In genomic region chr2:158619496-158619895, GRCh38 we compare ENCODE assay signal across 1 cellular context.
TF ChIP-seq lines count a peak whose summit lies in the region.

No MANE protein-coding gene starts in this region.

TF ChIP-seq in GM23338, 12 proteins besides CTCF, POLR2A, EP300 and RAD21 (continued from another document):
- TF ChIP-seq, protein P1, sequence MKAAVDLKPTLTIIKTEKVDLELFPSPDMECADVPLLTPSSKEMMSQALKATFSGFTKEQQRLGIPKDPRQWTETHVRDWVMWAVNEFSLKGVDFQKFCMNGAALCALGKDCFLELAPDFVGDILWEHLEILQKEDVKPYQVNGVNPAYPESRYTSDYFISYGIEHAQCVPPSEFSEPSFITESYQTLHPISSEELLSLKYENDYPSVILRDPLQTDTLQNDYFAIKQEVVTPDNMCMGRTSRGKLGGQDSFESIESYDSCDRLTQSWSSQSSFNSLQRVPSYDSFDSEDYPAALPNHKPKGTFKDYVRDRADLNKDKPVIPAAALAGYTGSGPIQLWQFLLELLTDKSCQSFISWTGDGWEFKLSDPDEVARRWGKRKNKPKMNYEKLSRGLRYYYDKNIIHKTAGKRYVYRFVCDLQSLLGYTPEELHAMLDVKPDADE (IDR thresholded peaks at IDR 0.05), result no peak
- TF ChIP-seq ZNF114 (CRISPR knock-in tag; IDR thresholded peaks at IDR 0.05) (no peak), STAT1 (IDR thresholded peaks at IDR 0.05; ENCODE audit: unreplicated experiment) (no peak), POLR2AphosphoS5 (IDR thresholded peaks at IDR 0.05; ENCODE audit: low read depth) (no peak), JUNB (IDR thresholded peaks at IDR 0.05; ENCODE audit: unreplicated experiment) (no peak)
- TF ChIP-seq, protein P2, sequence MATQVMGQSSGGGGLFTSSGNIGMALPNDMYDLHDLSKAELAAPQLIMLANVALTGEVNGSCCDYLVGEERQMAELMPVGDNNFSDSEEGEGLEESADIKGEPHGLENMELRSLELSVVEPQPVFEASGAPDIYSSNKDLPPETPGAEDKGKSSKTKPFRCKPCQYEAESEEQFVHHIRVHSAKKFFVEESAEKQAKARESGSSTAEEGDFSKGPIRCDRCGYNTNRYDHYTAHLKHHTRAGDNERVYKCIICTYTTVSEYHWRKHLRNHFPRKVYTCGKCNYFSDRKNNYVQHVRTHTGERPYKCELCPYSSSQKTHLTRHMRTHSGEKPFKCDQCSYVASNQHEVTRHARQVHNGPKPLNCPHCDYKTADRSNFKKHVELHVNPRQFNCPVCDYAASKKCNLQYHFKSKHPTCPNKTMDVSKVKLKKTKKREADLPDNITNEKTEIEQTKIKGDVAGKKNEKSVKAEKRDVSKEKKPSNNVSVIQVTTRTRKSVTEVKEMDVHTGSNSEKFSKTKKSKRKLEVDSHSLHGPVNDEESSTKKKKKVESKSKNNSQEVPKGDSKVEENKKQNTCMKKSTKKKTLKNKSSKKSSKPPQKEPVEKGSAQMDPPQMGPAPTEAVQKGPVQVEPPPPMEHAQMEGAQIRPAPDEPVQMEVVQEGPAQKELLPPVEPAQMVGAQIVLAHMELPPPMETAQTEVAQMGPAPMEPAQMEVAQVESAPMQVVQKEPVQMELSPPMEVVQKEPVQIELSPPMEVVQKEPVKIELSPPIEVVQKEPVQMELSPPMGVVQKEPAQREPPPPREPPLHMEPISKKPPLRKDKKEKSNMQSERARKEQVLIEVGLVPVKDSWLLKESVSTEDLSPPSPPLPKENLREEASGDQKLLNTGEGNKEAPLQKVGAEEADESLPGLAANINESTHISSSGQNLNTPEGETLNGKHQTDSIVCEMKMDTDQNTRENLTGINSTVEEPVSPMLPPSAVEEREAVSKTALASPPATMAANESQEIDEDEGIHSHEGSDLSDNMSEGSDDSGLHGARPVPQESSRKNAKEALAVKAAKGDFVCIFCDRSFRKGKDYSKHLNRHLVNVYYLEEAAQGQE (IDR thresholded peaks at IDR 0.05; ENCODE audit: unreplicated experiment), result no peak
